2 cellular contexts compared by ENCODE assay signal in the genomic region with DNA sequence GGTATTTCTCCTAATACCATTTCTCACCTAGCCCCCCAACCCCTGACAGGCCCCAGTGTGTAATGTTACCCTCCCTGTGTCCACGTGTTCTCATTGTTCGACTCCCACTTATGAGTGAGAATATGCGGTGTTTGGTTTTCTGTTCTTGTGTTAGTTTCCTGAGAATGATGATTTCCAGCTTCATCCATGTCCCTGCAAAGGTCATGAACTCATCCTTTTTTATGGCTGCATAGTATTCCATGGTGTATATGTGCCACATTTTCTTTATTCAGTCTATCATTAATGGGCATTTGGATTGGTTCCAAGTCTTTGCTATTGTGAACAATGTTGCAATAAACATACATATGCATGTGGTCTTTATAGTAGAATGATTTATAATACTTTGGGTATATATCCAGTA.
DNase-seq lines count a peak whose midpoint lies in the region; ATAC-seq, FAIRE-seq and TF ChIP-seq lines count a peak whose summit lies in the region.
"Not testable (repeated sequence)": the region's sequence is repeated elsewhere in the genome, so short reads cannot be mapped to it uniquely, and the experiment has no call there.

No MANE protein-coding gene starts in this region.

- not testable (repeated sequence) for DNase-seq in K562 (ENCODE audit: extremely low read depth in 1 of 4, low spot score in 3 of 4)

- H2AFZ ChIP-seq in K562 (ENCODE audit: low read depth, low read length), result not testable (repeated sequence)

- BruUV-seq in K562 (replicated peaks; lab: Mats Ljungman, UMichigan), result not testable (repeated sequence)

- not testable (repeated sequence) for H3K27me3 ChIP-seq in K562 (ENCODE audit: control insufficient read depth in 2 of 2, insufficient read depth in 2 of 2, low read length in 2 of 2)

- not testable (repeated sequence) for H3K4me1 ChIP-seq in HEK293 (ENCODE audit: control insufficient read depth, insufficient read depth, low read length); K562 (replicated peaks in 1 of 2; ENCODE audit: control insufficient read depth in 2 of 2, insufficient read depth in 2 of 2, low read length in 2 of 2)

- not testable (repeated sequence) for H3K4me3 ChIP-seq in HEK293 (ENCODE audit: low read depth, low read length); K562

- not testable (repeated sequence) for H4K20me1 ChIP-seq in K562 (replicated peaks; ENCODE audit: control insufficient read depth, insufficient read depth, low read length)

- not testable (repeated sequence) for TF ChIP-seq CTCF in HEK293 (tag by site-specific recombination; IDR thresholded peaks at IDR 0.05); K562 (IDR thresholded peaks at IDR 0.05 in 2 of 3, conservative IDR thresholded peaks at IDR 0.05 in 1 of 3; ENCODE audit: insufficient read depth in 2 of 3, low read depth in 1 of 3, low read length in 3 of 3)

- not testable (repeated sequence) for H3K79me2 ChIP-seq in K562 (ENCODE audit: control insufficient read depth, insufficient read depth, low read length)

- TF ChIP-seq RAD21 in K562 (CRISPR knock-in tag; conservative IDR thresholded peaks at IDR 0.05 in 1 of 2, IDR thresholded peaks at IDR 0.05 in 1 of 2), result not testable (repeated sequence)

- H3K4me2 ChIP-seq in K562 (ENCODE audit: insufficient read depth, low read length), result not testable (repeated sequence)

- ATAC-seq in K562, result not testable (repeated sequence)

- in situ Hi-C loops in K562 (cut with MboI), result not testable (repeated sequence)

- POLR2A ChIA-PET in HEK293 (lab: Yijun Ruan, JAX); K562 (lab: Yijun Ruan, JAX): not testable (repeated sequence)

- H3K9me1 ChIP-seq in K562 (ENCODE audit: control insufficient read depth, insufficient read depth, low read length), result not testable (repeated sequence)

- 3% methylated on average over 3 of the region's 3 CpGs for WGBS in K562 (ENCODE audit: insufficient coverage, low coverage, missing lambda C conversion rate)

- not testable (repeated sequence) for H3K36me3 ChIP-seq in HEK293 (ENCODE audit: control insufficient read depth in 2 of 2, insufficient read depth in 1 of 2, low read length in 2 of 2); K562 (ENCODE audit: control insufficient read depth, insufficient read depth, low read length)

- not testable (repeated sequence) for TF ChIP-seq EP300 in K562 (IDR thresholded peaks at IDR 0.05; ENCODE audit: low read length)

- not testable (repeated sequence) for H3K9me3 ChIP-seq in HEK293 (ENCODE audit: control insufficient read depth, insufficient read depth, low read depth, low read length); K562 (replicated peaks; ENCODE audit: control insufficient read depth, insufficient read depth, low read depth, low read length)

- FAIRE-seq in K562 (lab: Jason Lieb, UNC), result not testable (repeated sequence)

- not testable (repeated sequence) for H3K27ac ChIP-seq in HEK293 (ENCODE audit: extremely low read depth, low read depth, low read length); K562 (ENCODE audit: extremely low read depth, low read depth, low read length)

- intact Hi-C loops in K562 (cut with micrococcal nuclease), result not testable (repeated sequence)

- CTCF ChIA-PET in HEK293 (lab: Yijun Ruan, JAX); K562 (lab: Yijun Ruan, JAX; ENCODE audit: low intra/inter-chr PET ratio): not testable (repeated sequence)

- TF ChIP-seq POLR2A in K562 (conservative IDR thresholded peaks at IDR 0.05), result not testable (repeated sequence)

- H3K9ac ChIP-seq in K562 (ENCODE audit: insufficient read depth in 1 of 2, low read depth in 2 of 2, low read length in 2 of 2), result not testable (repeated sequence)

TF ChIP-seq in HEK293, 187 proteins besides CTCF, POLR2A, EP300 and RAD21:
- TF ChIP-seq ZNF280D (tag by site-specific recombination; IDR thresholded peaks at IDR 0.05), result 0 out of 2 replicates have a peak, but pooled peaks have one; percentile 25
- peak; percentile 72 for TF ChIP-seq ZNF146 (tag by site-specific recombination; IDR thresholded peaks at IDR 0.05)
TF ChIP-seq in HEK293: peak in this region for 2; not testable (repeated sequence) for 185.

TF ChIP-seq in K562, 482 proteins besides CTCF, POLR2A, EP300 and RAD21:
- peak; percentile 67 for TF ChIP-seq ZNF146 (CRISPR knock-in tag; IDR thresholded peaks at IDR 0.05; ENCODE audit: unreplicated experiment)
